Comparison of ENCODE assay signal across 8 cellular contexts in the genomic region with DNA sequence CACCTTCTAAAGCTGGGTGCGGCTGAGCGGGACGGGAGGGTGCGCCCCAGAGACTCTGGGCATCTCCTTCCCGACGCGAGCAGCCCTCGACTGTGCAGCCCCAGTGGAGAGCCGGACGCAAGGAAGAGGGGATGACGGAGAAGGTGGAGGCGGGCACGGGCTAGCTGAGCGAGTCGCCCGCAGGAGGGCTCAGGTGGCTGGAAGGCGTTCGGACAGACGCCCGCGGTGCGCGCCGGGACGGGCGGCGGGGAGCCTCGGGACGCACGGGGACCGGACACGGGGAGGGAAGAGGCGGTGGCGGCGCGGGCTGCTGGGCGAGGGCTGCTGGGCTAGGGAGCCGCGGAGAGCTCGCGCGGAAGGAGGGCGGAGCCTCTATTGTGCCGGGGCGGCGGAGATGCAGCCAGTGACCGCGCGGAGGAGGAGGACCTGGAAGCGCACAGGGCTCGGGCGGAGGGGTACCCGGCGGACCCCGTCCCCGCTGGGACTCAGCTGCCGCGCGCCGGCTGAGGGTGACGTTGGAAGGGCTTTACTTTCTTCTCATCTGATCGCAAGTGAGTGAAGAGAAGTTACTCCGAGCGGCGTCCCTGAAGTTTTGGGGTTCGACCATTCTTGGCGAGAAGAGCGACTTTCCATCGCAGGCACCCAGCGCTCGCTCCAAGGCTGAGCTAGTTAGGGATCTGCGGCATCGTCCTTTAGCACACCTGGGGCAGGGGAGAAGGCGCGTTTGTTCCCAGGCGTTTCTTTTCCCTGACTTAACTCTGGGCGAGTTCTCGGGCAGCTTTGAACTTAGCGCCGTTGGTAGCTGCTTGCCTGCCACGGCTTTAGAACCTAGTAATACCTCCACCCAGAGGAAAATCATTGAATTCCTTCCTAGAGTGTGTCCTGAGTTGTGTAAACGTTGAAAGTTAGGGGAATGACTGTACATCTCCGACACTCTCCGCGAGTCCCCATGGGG. TPM values are rescaled to one million over a fixed set of nuclear protein-coding genes. Genes with fewer than 3 reads are reported as not detected.
DNase-seq lines count a peak whose midpoint lies in the region; ATAC-seq and TF ChIP-seq lines count a peak whose summit lies in the region.

A gene (minus strand): TSS at position 323 of the 955 bp plus-strand sequence. CDS start 439 bp downstream, outside the sequence.

- H3K9me2 ChIP-seq in HCT116 (ENCODE audit: insufficient read depth): no peaks in the 10 kb centered on the region

- peak; percentile 96 for ATAC-seq in HCT116
- peak; percentile 91 for ATAC-seq in left lung
- no peak for ATAC-seq in GM19023 (IDR thresholded peaks at IDR 0.05; ENCODE audit: unreplicated experiment)

- RAD21 ChIA-PET in HCT116 (lab: Charles Lee; ENCODE audit: low non-redundant PET in 1 of 2, low total read pairs in 2 of 2, uncharacterized antibody in 2 of 2, unreplicated experiment in 2 of 2): interaction anchor here (1.0 to 1.3 kb wide), 4 partner anchors 13 to 231 kb away, joined by 3 to 5 read pairs (median 4); no protein-coding TSS in a partner anchor

- peak within 1 kb of the TSS; percentile 99 for H2AFZ ChIP-seq in HCT116 (ENCODE audit: low read depth, low read length, poor library complexity, severe bottlenecking)

- H3K9me3 ChIP-seq in HCT116 (ENCODE audit: control insufficient read depth in 1 of 2, insufficient read depth in 1 of 2, low read depth in 1 of 2, low read length in 2 of 2) (no peaks in the 10 kb centered on the region), left lung (no peaks in the 10 kb centered on the region)

- TF ChIP-seq CTCF in HCT116 (IDR thresholded peaks at IDR 0.05 in 2 of 3, conservative IDR thresholded peaks at IDR 0.05 in 1 of 3; ENCODE audit: borderline replicate concordance in 1 of 3, insufficient read depth in 1 of 3, low read depth in 2 of 3, low read length in 2 of 3): peak in 2 of 3 experiments; percentile 17 to 21; a peak in 3 of 6 replicates
- peak in 11 of 56 donors; percentile 5 to 29 (median 19) for TF ChIP-seq CTCF in dorsolateral prefrontal cortex (IDR thresholded peaks at IDR 0.05 in 54 of 56, conservative IDR thresholded peaks at IDR 0.05 in 2 of 56; ENCODE audit: low read depth in 1 of 56, partially characterized antibody in 56 of 56)
- TF ChIP-seq CTCF in left lung (IDR thresholded peaks at IDR 0.05): no peak

- no peaks in the 10 kb centered on the region for H3K79me2 ChIP-seq in HCT116 (ENCODE audit: insufficient read depth, low read length)

- peak within 1 kb of the TSS; percentile 95 for H3K4me2 ChIP-seq in HCT116 (ENCODE audit: low read length)

- BruUV-seq in HCT116 (replicated peaks; lab: Mats Ljungman, UMichigan): no TSS peak

- peaks cover 9 to 17% of the 10 kb centered on the region in 2 experiments for H3K4me1 ChIP-seq in HCT116 (ENCODE audit: control insufficient read depth in 1 of 2, insufficient read depth in 2 of 2, low read length in 2 of 2)
- peaks cover 0 to 37% of the 10 kb centered on the region in 2 donors for H3K4me1 ChIP-seq in left lung

- H4K20me1 ChIP-seq in HCT116 (ENCODE audit: insufficient read depth): no peaks in the 10 kb centered on the region

- peak within 1 kb of the TSS; percentile 49 for H3K9ac ChIP-seq in HCT116 (ENCODE audit: low read length)

- intact Hi-C loops in HCT116 (cut with micrococcal nuclease) (no loop called here), dorsolateral prefrontal cortex (cut with DNase I) (no loop called here), left lung (cut with DNase I) (no loop called here)

- TF ChIP-seq POLR2A in HCT116 (IDR thresholded peaks at IDR 0.05; ENCODE audit: borderline replicate concordance, extremely low read depth, insufficient read depth, insufficient read length): no peak

- H3K36me3 ChIP-seq in HCT116 (ENCODE audit: control insufficient read depth in 1 of 2, insufficient read depth in 2 of 2, low read length in 2 of 2) (no peaks in the 10 kb centered on the region), left lung (peaks cover 0 to 7% of the 10 kb centered on the region in 2 donors)

- H3K4me3 ChIP-seq in HCT116 (replicated peaks in 1 of 2; ENCODE audit: low read depth in 1 of 2, low read length in 2 of 2) (peak within 1 kb of the TSS; percentile 70 to 82), dorsolateral prefrontal cortex (peak within 1 kb of the TSS; percentile 39 to 84 (median 70)), left lung (peak within 1 kb of the TSS; percentile 51 to 60)

- H3K27ac ChIP-seq in HCT116 (ENCODE audit: low read depth, low read length): no peak within 1 kb of the TSS; the same call in 1 of the 2 replicates
- peak within 1 kb of the TSS in 16 of 59 donors; percentile 7 to 81 (median 44) for H3K27ac ChIP-seq in dorsolateral prefrontal cortex
- peak within 1 kb of the TSS; percentile 66 to 75 for H3K27ac ChIP-seq in left lung

- POLR2A ChIA-PET in HCT116 (lab: Charles Lee): interaction anchor here (0.8 to 1.4 kb wide), 2 partner anchors 11 to 22 kb away, joined by 3 to 4 read pairs; no protein-coding TSS in a partner anchor

- CTCF ChIA-PET in HCT116 (lab: Charles Lee): interaction anchor here (1.0 to 1.9 kb wide), 4 partner anchors 11 to 232 kb away, joined by 3 to 25 read pairs (median 14); no protein-coding TSS in a partner anchor

- no peaks in the 10 kb centered on the region for H3K27me3 ChIP-seq in HCT116 (ENCODE audit: insufficient read depth, low read length)
- H3K27me3 ChIP-seq in dorsolateral prefrontal cortex: peaks cover 0 to 29% (median 0%) of the 10 kb centered on the region in 45 donors
- H3K27me3 ChIP-seq in left lung: peaks cover 3 to 62% of the 10 kb centered on the region in 2 donors

- TF ChIP-seq RAD21 in HCT116 (IDR thresholded peaks at IDR 0.05; ENCODE audit: low read depth): peak; percentile 59

- DNase-seq in DMS153 treated with DMSO at 0.1 percent for 48 hours (lab: John Stamatoyannopoulos, UW; ENCODE audit: unreplicated experiment) (peak; percentile 48), HCT116 (ENCODE audit: low read depth, low spot score) (peak; percentile 38), NCI-H2171 treated with DMSO at 0.1 percent for 48 hours (lab: John Stamatoyannopoulos, UW) (peak; percentile 44), dorsolateral prefrontal cortex (peak in 4 of 10 donors; percentile 40 to 71 (median 62)), left lung (peak; percentile 81 to 94)
- peak; percentile 63 for DNase-seq in activated CD4-positive, alpha-beta T cell treated with anti-CD3 and anti-CD28 coated beads for 48 hours
- peak; percentile 30 to 44 for DNase-seq in stimulated activated CD4-positive, alpha-beta T cell treated with anti-CD3 and anti-CD28 coated beads, Interleukin-2, amount 100 ng/mL, for 48 hours

TF ChIP-seq in HCT116, 20 proteins besides CTCF, POLR2A, EP300 and RAD21:
- peak; percentile 42 for TF ChIP-seq POLR2AphosphoS5 (IDR thresholded peaks at IDR 0.05; ENCODE audit: low read depth, low read length)
- no peak for TF ChIP-seq YY1 (IDR thresholded peaks at IDR 0.05; ENCODE audit: extremely low read depth, insufficient replicate concordance, low read depth, low read length)
- TF ChIP-seq SIN3A (IDR thresholded peaks at IDR 0.05; ENCODE audit: low read depth): peak; percentile 56; the same call in 1 of the 2 replicates
- no peak for TF ChIP-seq CEBPB (IDR thresholded peaks at IDR 0.05; ENCODE audit: low read depth)
- TF ChIP-seq, protein P1, sequence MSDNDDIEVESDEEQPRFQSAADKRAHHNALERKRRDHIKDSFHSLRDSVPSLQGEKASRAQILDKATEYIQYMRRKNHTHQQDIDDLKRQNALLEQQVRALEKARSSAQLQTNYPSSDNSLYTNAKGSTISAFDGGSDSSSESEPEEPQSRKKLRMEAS (IDR thresholded peaks at IDR 0.05): peak; percentile 43
- no peak for TF ChIP-seq ZNF274 (IDR thresholded peaks at IDR 0.05; ENCODE audit: low read depth, low read length)
- peak; percentile 76 for TF ChIP-seq TCF7L2 (IDR thresholded peaks at IDR 0.05; ENCODE audit: borderline replicate concordance, extremely low read depth, insufficient read depth, insufficient read length)

RNA-seq across cellular contexts. Expression of the gene that starts here (rescaled TPM):
- total RNA-seq in HCT116 (2021; ENCODE audit: unreplicated experiment): 1.3 TPM
- polyA plus RNA-seq in HCT116 (2012): 1.4 and 1.5 TPM in 2 replicates
- 10 to 100 TPM in 7 of 120 experiments, 1 to 10 TPM in 113; 1.4 to 18.5 (median 5.7) TPM for total RNA-seq in dorsolateral prefrontal cortex
- 10 to 100 TPM; 36.1 to 46.8 TPM for total RNA-seq in left lung

Comparison
In these comparisons a context has a peak if more than half of its experiments do, and no peak if none do; other contexts are left out.
1. CTCF ChIP-seq: peak in HCT116 (2 of 3); none in left lung (0 of 2).
2. Peak in every context shown above with its lines, with median percentiles within 50 percentile points of each other: H3K4me3 ChIP-seq.